Comparison of ENCODE assay signal across 22 cellular contexts in genomic region chr1:94555091-94555490, GRCh38. TPM values are rescaled to one million over a fixed set of nuclear protein-coding genes. Genes with fewer than 3 reads are reported as not detected.
DNase-seq lines count a peak whose midpoint lies in the region; ATAC-seq and TF ChIP-seq lines count a peak whose summit lies in the region.
"Had no signal": no experiment of that assay in that cellular context is flagged by ENCODE, and none has a peak within 500 bp of the region (broad histone marks: within the 10 kb centered on the region; RNA-seq: fewer than 3 reads in every experiment).

No MANE protein-coding gene starts in this region.

- H2AFZ ChIP-seq in mesenchymal stem cell (ENCODE audit: low read depth, low read length) = no peak overlapping the region
- no peak overlapping the region for H2AFZ ChIP-seq in smooth muscle cell (ENCODE audit: low read depth)
- H2AFZ ChIP-seq in GM23248 = no peak overlapping the region
- H2AFZ ChIP-seq: GM23338 had no signal

- H3K14ac ChIP-seq in mesenchymal stem cell (ENCODE audit: low read length in 2 of 2) = no peak overlapping the region

- POLR2A ChIA-PET in HEK293T (lab: Yijun Ruan, JAX) = no interaction called here

- H3K23ac ChIP-seq in mesenchymal stem cell (ENCODE audit: low read length in 2 of 2) = no peak overlapping the region

- ATAC-seq in RWPE2 (ENCODE audit: low read depth) (no peak), GM21390 (IDR thresholded peaks at IDR 0.05; ENCODE audit: unreplicated experiment) (no peak)
- ATAC-seq: GM12878 had no signal

- no peak overlapping the region for H3K4me3 ChIP-seq in RWPE2 (ENCODE audit: severe bottlenecking)
- H3K4me3 ChIP-seq in mesenchymal stem cell (ENCODE audit: insufficient read depth in 1 of 2, low read depth in 1 of 2, low read length in 2 of 2) = no peak overlapping the region
- no peak overlapping the region for H3K4me3 ChIP-seq in smooth muscle cell
- H3K4me3 ChIP-seq in GM23248 = no peak overlapping the region
- H3K4me3 ChIP-seq: GM12878, GM23338 had no signal

- H2BK120ac ChIP-seq in mesenchymal stem cell (ENCODE audit: low read depth, low read length) = no peak overlapping the region

- H4K8ac ChIP-seq in mesenchymal stem cell (ENCODE audit: low read length) = no peak overlapping the region

- in situ Hi-C loops in GM23248 (cut with MboI) = no loop called here

- H2AK5ac ChIP-seq in mesenchymal stem cell (ENCODE audit: low read length, severe bottlenecking) = no peak overlapping the region

- CTCF ChIA-PET in HEK293T (lab: Yijun Ruan, JAX) = interaction anchor here (0.9 kb wide), 1 partner anchor 1868 kb away, joined by 4 read pairs; no protein-coding TSS in a partner anchor

- H2BK15ac ChIP-seq in mesenchymal stem cell (ENCODE audit: low read depth, poor library complexity, severe bottlenecking) = no peak overlapping the region

- no peaks in the 10 kb centered on the region for H3K27me3 ChIP-seq in RWPE2 (ENCODE audit: insufficient read depth, poor library complexity, severe bottlenecking)
- H3K27me3 ChIP-seq in mesenchymal stem cell (ENCODE audit: control insufficient read depth in 1 of 2, insufficient read depth in 1 of 2, low read length in 2 of 2) = no peaks in the 10 kb centered on the region
- no peaks in the 10 kb centered on the region for H3K27me3 ChIP-seq in smooth muscle cell (ENCODE audit: low read depth)
- no peaks in the 10 kb centered on the region for H3K27me3 ChIP-seq in GM23248 (replicated peaks; ENCODE audit: insufficient read depth)
- H3K27me3 ChIP-seq: BE2C had no signal

- H3K4ac ChIP-seq in mesenchymal stem cell (ENCODE audit: low read depth in 1 of 2, low read length in 2 of 2) = peak overlapping the region in 1 of 2 experiments; percentile 21

- peaks cover 54% of the 10 kb centered on the region for H3K4me1 Mint-ChIP-seq in glutamatergic neuron (ENCODE audit: low read depth, unreplicated experiment)
- H3K4me1 Mint-ChIP-seq: CD4-positive, CD25-positive, alpha-beta regulatory T cell; CD8-positive, alpha-beta memory T cell; IgD-negative memory B cell had no signal

- H4K91ac ChIP-seq in mesenchymal stem cell (ENCODE audit: low read length) = no peak overlapping the region

- no peaks in the 10 kb centered on the region for H4K20me1 ChIP-seq in smooth muscle cell (ENCODE audit: low read depth)
- no peaks in the 10 kb centered on the region for H4K20me1 ChIP-seq in GM23248 (ENCODE audit: insufficient read depth)

- peaks cover 5% of the 10 kb centered on the region for H3K27me3 Mint-ChIP-seq in glutamatergic neuron (ENCODE audit: unreplicated experiment)

- 97% methylated on average over 4 of the region's 5 CpGs for WGBS in mesenchymal stem cell
- WGBS in smooth muscle cell (ENCODE audit: low lambda C conversion rate) = 82% methylated on average over 5 of the region's 5 CpGs
- WGBS in GM23248 (ENCODE audit: low coverage in 1 of 2, low lambda C conversion rate in 2 of 2, missing lambda C conversion rate in 2 of 2), 2 experiments = 93 to 98% methylated on average over 5 of the region's 5 CpGs

- H3K79me1 ChIP-seq in mesenchymal stem cell (replicated peaks; ENCODE audit: low read length, poor library complexity, severe bottlenecking) = no peaks in the 10 kb centered on the region

- H2BK5ac ChIP-seq in mesenchymal stem cell (ENCODE audit: low read depth, low read length, poor library complexity, severe bottlenecking) = no peak overlapping the region

- peak overlapping the region; percentile 2 to 16 for H3K18ac ChIP-seq in mesenchymal stem cell (ENCODE audit: low read depth in 1 of 2, low read length in 2 of 2)

- no peak for TF ChIP-seq CTCF in RWPE2 (IDR thresholded peaks at IDR 0.05; ENCODE audit: poor library complexity, severe bottlenecking)
- no peak for TF ChIP-seq CTCF in glutamatergic neuron (IDR thresholded peaks at IDR 0.05; ENCODE audit: partially characterized antibody, unreplicated experiment)
- TF ChIP-seq CTCF in smooth muscle cell (IDR thresholded peaks at IDR 0.05; ENCODE audit: borderline replicate concordance, insufficient read depth, poor library complexity, severe bottlenecking) = no peak

- no peaks in the 10 kb centered on the region for H3K9me2 ChIP-seq in GM23248 (ENCODE audit: insufficient read depth)

- H3K4me2 ChIP-seq in mesenchymal stem cell (ENCODE audit: low read length, poor library complexity, severe bottlenecking) = no peak overlapping the region
- H3K4me2 ChIP-seq in smooth muscle cell = peak overlapping the region; percentile 74
- H3K4me2 ChIP-seq in GM23248 (ENCODE audit: unreplicated experiment) = no peak overlapping the region
- H3K4me2 ChIP-seq: GM23338 had no signal

- H3K27ac ChIP-seq in RWPE2 (ENCODE audit: poor library complexity, severe bottlenecking) = peak overlapping the region; percentile 88
- no peak overlapping the region for H3K27ac ChIP-seq in mesenchymal stem cell (ENCODE audit: low read length, poor library complexity, severe bottlenecking)
- peak overlapping the region; percentile 75 for H3K27ac ChIP-seq in smooth muscle cell (ENCODE audit: low read depth)
- H3K27ac ChIP-seq in GM23248 = no peak overlapping the region

- H3K27ac Mint-ChIP-seq in glutamatergic neuron (ENCODE audit: unreplicated experiment) = peak overlapping the region; percentile 45
- H3K27ac Mint-ChIP-seq: CD4-positive, CD25-positive, alpha-beta regulatory T cell; CD8-positive, alpha-beta memory T cell; GM23338; HFFc6; IgD-negative memory B cell had no signal

- H3K4me3 Mint-ChIP-seq in glutamatergic neuron (ENCODE audit: unreplicated experiment) = peak overlapping the region; percentile 47
- H3K4me3 Mint-ChIP-seq: CD4-positive, CD25-positive, alpha-beta regulatory T cell; CD8-positive, alpha-beta memory T cell; GM23338; HFFc6; IgD-negative memory B cell had no signal

- H3K4me1 ChIP-seq in RWPE2 (ENCODE audit: insufficient read depth, poor library complexity, severe bottlenecking) = peaks cover 40% of the 10 kb centered on the region
- peaks cover 6% of the 10 kb centered on the region for H3K4me1 ChIP-seq in mesenchymal stem cell (ENCODE audit: control insufficient read depth, insufficient read depth, low read depth, low read length)
- peaks cover 53% of the 10 kb centered on the region for H3K4me1 ChIP-seq in smooth muscle cell (ENCODE audit: low read depth)
- peaks cover 5% of the 10 kb centered on the region for H3K4me1 ChIP-seq in GM23248 (ENCODE audit: insufficient read depth)

- DNase-seq in RWPE2 (ENCODE audit: low spot score) (no peak), glutamatergic neuron (no peak), mesenchymal stem cell (no peak), smooth muscle cell (lab: John Stamatoyannopoulos, UW; ENCODE audit: unreplicated experiment) (no peak), GM23248 (no peak), HEK293T (ENCODE audit: extremely low spot score) (no peak), SHP77 (lab: John Stamatoyannopoulos, UW) (no peak)
- DNase-seq: ACHN; BE2C; C1 segment of cervical spinal cord; CD4-positive, CD25-positive, alpha-beta regulatory T cell; CD8-positive, alpha-beta memory T cell; COR-L47; DMS53; DND-41; EL; HCEC 1CT; HFFc6 had no signal

- H3F3A ChIP-seq in smooth muscle cell (ENCODE audit: low read depth) = peaks cover 39% of the 10 kb centered on the region
- peaks cover 5% of the 10 kb centered on the region; the same call in 1 of the 2 replicates for H3F3A ChIP-seq in GM23248 (ENCODE audit: insufficient read depth)

- H2BK12ac ChIP-seq in mesenchymal stem cell (ENCODE audit: low read length in 2 of 2) = peak overlapping the region; percentile 49 to 76

- no peak overlapping the region for H3K9ac ChIP-seq in mesenchymal stem cell (ENCODE audit: low read length)
- H3K9ac ChIP-seq in smooth muscle cell (ENCODE audit: low read depth) = no peak overlapping the region
- no peak overlapping the region for H3K9ac ChIP-seq in GM23248

- H3K9me3 Mint-ChIP-seq in glutamatergic neuron (ENCODE audit: unreplicated experiment) = peaks cover 2% of the 10 kb centered on the region
- H3K9me3 Mint-ChIP-seq: CD8-positive, alpha-beta memory T cell; GM23338; HFFc6; IgD-negative memory B cell had no signal

- H3K79me2 ChIP-seq in smooth muscle cell (ENCODE audit: low read depth) (no peaks in the 10 kb centered on the region), GM23248 (ENCODE audit: insufficient read depth) (no peaks in the 10 kb centered on the region)

- H3K9me3 ChIP-seq in RWPE2 (ENCODE audit: severe bottlenecking) (no peaks in the 10 kb centered on the region), mesenchymal stem cell (ENCODE audit: control insufficient read depth, low read length) (no peaks in the 10 kb centered on the region), smooth muscle cell (replicated peaks; ENCODE audit: low read depth) (no peaks in the 10 kb centered on the region), GM23248 (ENCODE audit: low read depth) (no peaks in the 10 kb centered on the region)
- H3K9me3 ChIP-seq: BE2C had no signal

- no peaks in the 10 kb centered on the region for H3K36me3 ChIP-seq in RWPE2 (ENCODE audit: low read depth)
- H3K36me3 ChIP-seq in mesenchymal stem cell (ENCODE audit: control insufficient read depth in 1 of 2, insufficient read depth in 2 of 2, low read depth in 1 of 2, low read length in 2 of 2) = no peaks in the 10 kb centered on the region
- no peaks in the 10 kb centered on the region for H3K36me3 ChIP-seq in smooth muscle cell (ENCODE audit: low read depth)
- no peaks in the 10 kb centered on the region for H3K36me3 ChIP-seq in GM23248 (ENCODE audit: low read depth)
- H3K36me3 ChIP-seq: BE2C had no signal

- H3K36me3 Mint-ChIP-seq in glutamatergic neuron (ENCODE audit: unreplicated experiment) = no peaks in the 10 kb centered on the region
- H3K36me3 Mint-ChIP-seq: CD4-positive, CD25-positive, alpha-beta regulatory T cell; CD8-positive, alpha-beta memory T cell; IgD-negative memory B cell had no signal

TF ChIP-seq in HEK293T, 16 proteins besides CTCF, POLR2A, EP300 and RAD21 (continues in another document):
- TF ChIP-seq FOXA1 (IDR thresholded peaks at IDR 0.05) (no peak), ELF4 (IDR thresholded peaks at IDR 0.05) (no peak), FOXM1 (IDR thresholded peaks at IDR 0.05; ENCODE audit: borderline replicate concordance) (no peak), ZNF384 (IDR thresholded peaks at IDR 0.05) (no peak), TARDBP (IDR thresholded peaks at IDR 0.05) (no peak), FOXK2 (IDR thresholded peaks at IDR 0.05) (no peak)

RNA-seq across cellular contexts. Expression of gene F3, which starts 13.5 kb away (rescaled TPM):
- total RNA-seq in glutamatergic neuron (ENCODE audit: unreplicated experiment) (0.93 TPM), smooth muscle cell (287 and 367 TPM in 2 replicates)
- polyA plus RNA-seq in mesenchymal stem cell (2013, experiment 1 of 2) = 511 TPM
- 536 TPM for polyA plus RNA-seq in mesenchymal stem cell (2013, experiment 2 of 2)
- polyA plus RNA-seq in smooth muscle cell (337 and 338 TPM in 2 replicates), GM23248 (2016; fragmentation: Nextera tagmentation; extraction: Ambion mirVana) (116 TPM in 2 replicates)
- total RNA-seq in GM23248 (2014; rRNA removed; shearing (Covaris generic)) = 93.7 and 120 TPM in 2 replicates
- total RNA-seq: CD4-positive, CD25-positive, alpha-beta regulatory T cell had no signal
- polyA plus RNA-seq: CD4-positive, CD25-positive, alpha-beta regulatory T cell; CD8-positive, alpha-beta memory T cell; IgD-negative memory B cell had no signal

Comparison
In these comparisons a context has a peak if more than half of its experiments do, and no peak if none do; other contexts are left out.
1. H3K27ac ChIP-seq: peak in RWPE2 (single experiment) and smooth muscle cell (single experiment); none in mesenchymal stem cell (single experiment) and GM23248 (single experiment).
2. RNA of gene F3, which starts 13.5 kb away (total RNA-seq): 287 to 367 TPM in smooth muscle cell and 93.7 to 120 TPM in GM23248; 0.93 TPM in glutamatergic neuron (single experiment); every median in the first group is over 10 times any median in the second.